ENCODE assay signal across 8 cellular contexts in genomic region chr9:91775011-91775707, GRCh38.
DNase-seq lines count a peak whose midpoint lies in the region; ATAC-seq and TF ChIP-seq lines count a peak whose summit lies in the region.

No MANE protein-coding gene starts in this region.

- no peaks in the 10 kb centered on the region for H3K4me1 Mint-ChIP-seq in activated naive CD8-positive, alpha-beta T cell treated with anti-CD3 and anti-CD28 coated beads, Interleukin-2, amount 50 U/mL, for 24 hours

- H3K36me3 ChIP-seq in right atrium auricular region (no peaks in the 10 kb centered on the region), smooth muscle cell (ENCODE audit: low read depth) (no peaks in the 10 kb centered on the region)

- no peaks in the 10 kb centered on the region for H4K20me1 ChIP-seq in smooth muscle cell (ENCODE audit: low read depth)

- peak; percentile 54 for ATAC-seq in activated naive CD8-positive, alpha-beta T cell treated with anti-CD3 and anti-CD28 coated beads, Interleukin-2, amount 50 U/mL, for 24 hours
- no peak for ATAC-seq in GM18519 (IDR thresholded peaks at IDR 0.05; ENCODE audit: low FRiP score, unreplicated experiment)

- H3K9me3 Mint-ChIP-seq in activated naive CD8-positive, alpha-beta T cell treated with anti-CD3 and anti-CD28 coated beads, Interleukin-2, amount 50 U/mL, for 24 hours, result no peaks in the 10 kb centered on the region

- TF ChIP-seq CTCF in right atrium auricular region (IDR thresholded peaks at IDR 0.05), result peak; percentile 70 to 87
- TF ChIP-seq CTCF in smooth muscle cell (IDR thresholded peaks at IDR 0.05; ENCODE audit: borderline replicate concordance, insufficient read depth, poor library complexity, severe bottlenecking), result peak; percentile 83

- H2AFZ ChIP-seq in smooth muscle cell (ENCODE audit: low read depth), result no peak overlapping the region

- H3K9me3 ChIP-seq in right atrium auricular region (no peaks in the 10 kb centered on the region), smooth muscle cell (replicated peaks; ENCODE audit: low read depth) (no peaks in the 10 kb centered on the region)

- H3K9ac ChIP-seq in smooth muscle cell (ENCODE audit: low read depth), result no peak overlapping the region

- no peaks in the 10 kb centered on the region for H3K36me3 Mint-ChIP-seq in activated naive CD8-positive, alpha-beta T cell treated with anti-CD3 and anti-CD28 coated beads, Interleukin-2, amount 50 U/mL, for 24 hours (ENCODE audit: low read depth)

- H3K27me3 Mint-ChIP-seq in activated naive CD8-positive, alpha-beta T cell treated with anti-CD3 and anti-CD28 coated beads, Interleukin-2, amount 50 U/mL, for 24 hours, result peaks cover 22% of the 10 kb centered on the region

- no peaks in the 10 kb centered on the region for H3K27me3 ChIP-seq in right atrium auricular region
- no peaks in the 10 kb centered on the region for H3K27me3 ChIP-seq in smooth muscle cell (ENCODE audit: low read depth)

- H3K4me3 ChIP-seq in right atrium auricular region, result no peak overlapping the region
- no peak overlapping the region for H3K4me3 ChIP-seq in smooth muscle cell

- DNase-seq in NCI-H1436 (lab: John Stamatoyannopoulos, UW), result peak; percentile 47
- no peak for DNase-seq in NCI-H1436 treated with DMSO at 0.1 percent for 48 hours (lab: John Stamatoyannopoulos, UW)
- peak; percentile 37 for DNase-seq in LHCN-M2 (ENCODE audit: low read depth)
- DNase-seq in SKM-1 treated with dmso at 0.1 percent for 144 hours (lab: John Stamatoyannopoulos, UW; ENCODE audit: unreplicated experiment), result peak; percentile 12
- DNase-seq in activated naive CD8-positive, alpha-beta T cell treated with anti-CD3 and anti-CD28 coated beads, Interleukin-2, amount 50 U/mL, for 24 hours, result peak; percentile 75
- no peak for DNase-seq in right atrium auricular region (ENCODE audit: low spot score)
- DNase-seq in smooth muscle cell (lab: John Stamatoyannopoulos, UW; ENCODE audit: unreplicated experiment), result peak; percentile 23

- H3K4me1 ChIP-seq in right atrium auricular region, result peaks cover 0 to 22% of the 10 kb centered on the region in 2 donors
- H3K4me1 ChIP-seq in smooth muscle cell (ENCODE audit: low read depth), result peaks cover 17% of the 10 kb centered on the region

- H3K79me2 ChIP-seq in smooth muscle cell (ENCODE audit: low read depth), result no peaks in the 10 kb centered on the region

- H3K4me2 ChIP-seq in smooth muscle cell, result no peak overlapping the region

- H3K4me3 Mint-ChIP-seq in activated naive CD8-positive, alpha-beta T cell treated with anti-CD3 and anti-CD28 coated beads, Interleukin-2, amount 50 U/mL, for 24 hours, result no peak overlapping the region

- WGBS in smooth muscle cell (ENCODE audit: low lambda C conversion rate), result 66% methylated on average over 9 of the region's 9 CpGs

- no peak overlapping the region for H3K27ac ChIP-seq in right atrium auricular region
- no peak overlapping the region for H3K27ac ChIP-seq in smooth muscle cell (ENCODE audit: low read depth)

- H3K27ac Mint-ChIP-seq in activated naive CD8-positive, alpha-beta T cell treated with anti-CD3 and anti-CD28 coated beads, Interleukin-2, amount 50 U/mL, for 24 hours, result no peak overlapping the region

- H3F3A ChIP-seq in smooth muscle cell (ENCODE audit: low read depth), result peaks cover 19% of the 10 kb centered on the region

Comparison
In these comparisons a context has a peak if more than half of its experiments do, and no peak if none do; other contexts are left out.
1. DNase-seq: peak in NCI-H1436 (single experiment), LHCN-M2 (single experiment), SKM-1 treated with dmso at 0.1 percent for 144 hours (single experiment), activated naive CD8-positive, alpha-beta T cell treated with anti-CD3 and anti-CD28 coated beads, Interleukin-2, amount 50 U/mL, for 24 hours (single experiment) and smooth muscle cell (single experiment); none in NCI-H1436 treated with DMSO at 0.1 percent for 48 hours (single experiment) and right atrium auricular region (single experiment).